ENCODE assay signal across 8 cellular contexts in the genomic region with DNA sequence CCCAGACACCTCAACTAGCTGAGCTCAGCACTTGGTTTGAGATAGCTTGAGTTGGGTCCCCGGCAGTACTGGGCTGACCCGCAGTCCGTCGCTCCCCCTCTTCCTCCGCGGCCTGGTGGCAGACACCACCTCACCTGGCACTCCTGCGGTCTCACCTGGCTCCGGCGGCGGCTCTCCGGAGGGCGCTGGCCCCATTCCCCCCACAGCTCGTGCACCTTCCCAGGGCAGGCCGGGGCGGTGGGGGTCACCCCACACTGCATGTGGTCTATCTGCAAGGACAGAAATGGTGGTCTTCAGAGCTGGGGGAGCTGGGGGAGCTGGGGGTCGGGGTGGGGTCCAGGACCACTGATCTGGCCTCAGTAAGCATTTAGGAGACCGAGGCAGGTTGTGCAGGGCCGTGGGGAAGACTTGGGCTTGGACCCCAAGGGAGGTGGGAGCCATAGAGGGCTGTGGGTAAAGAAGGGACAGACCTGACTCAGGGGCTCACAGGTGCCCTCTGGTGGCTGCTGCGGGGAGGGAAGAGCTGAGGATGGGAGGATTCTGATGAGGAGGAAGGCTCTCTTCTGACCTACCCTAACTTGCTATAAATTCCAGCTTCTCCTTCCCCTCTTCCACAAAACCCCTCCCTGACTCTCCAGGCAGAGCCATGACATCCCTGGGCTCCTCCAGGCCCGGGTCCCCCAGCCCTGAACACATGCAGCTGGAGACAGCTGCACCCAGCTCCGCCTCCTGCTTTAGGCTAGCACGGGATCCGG. TPM values are rescaled to one million over a fixed set of nuclear protein-coding genes. Genes with fewer than 3 reads are reported as not detected.
DNase-seq lines count a peak whose midpoint lies in the region; ATAC-seq, FAIRE-seq and TF ChIP-seq lines count a peak whose summit lies in the region.

No MANE protein-coding gene starts in this region.

- H3K27ac ChIP-seq in esophagus muscularis mucosa (replicated peaks in 1 of 4) (no peak overlapping the region), pancreas (no peak overlapping the region), uterus (no peak overlapping the region)

- H3K27me3 ChIP-seq in esophagus muscularis mucosa (no peaks in the 10 kb centered on the region), pancreas (no peaks in the 10 kb centered on the region), uterus (no peaks in the 10 kb centered on the region)

- FAIRE-seq in pancreas (lab: Jason Lieb, UNC), result no peak

- H3K4me3 ChIP-seq in esophagus muscularis mucosa (no peak overlapping the region), pancreas (no peak overlapping the region), uterus (no peak overlapping the region)

- 72% methylated on average over 18 of the region's 23 CpGs for WGBS in esophagus muscularis mucosa
- 80 to 88% methylated on average over 22 to 23 of the region's 23 CpGs for WGBS in pancreas, 2 donors

- H3K36me3 ChIP-seq in esophagus muscularis mucosa (peaks cover 0 to 4% (median 0%) of the 10 kb centered on the region in 4 donors), pancreas (no peaks in the 10 kb centered on the region), uterus (no peaks in the 10 kb centered on the region)

- H3K4me1 ChIP-seq in esophagus muscularis mucosa (peaks cover 2 to 16% (median 6%) of the 10 kb centered on the region in 4 donors), pancreas (no peaks in the 10 kb centered on the region), uterus (no peaks in the 10 kb centered on the region)

- ATAC-seq in pancreas, result peak; percentile 36 to 77 (median 69)

- intact Hi-C loops in esophagus muscularis mucosa (cut with DNase I), result loop anchor here (5.0 kb wide), 1 partner anchor 258 kb away; no protein-coding TSS in a partner anchor
- intact Hi-C loops in pancreas (cut with DNase I), result no loop called here
- intact Hi-C loops in uterus (cut with DNase I; ENCODE audit: low total_unique reads), result no loop called here

- DNase-seq in NCI-H2227 (lab: John Stamatoyannopoulos, UW; ENCODE audit: unreplicated experiment) (peak; percentile 22), NCI-H2227 treated with DMSO at 0.1 percent for 48 hours (lab: John Stamatoyannopoulos, UW) (no peak), NCI-H69 (lab: John Stamatoyannopoulos, UW) (peak; percentile 79), esophagus muscularis mucosa (ENCODE audit: extremely low spot score) (no peak), pancreas (peak in 4 of 6 donors; percentile 59 to 83 (median 72)), uterus (peak in 1 of 2 donors; percentile 44), HCEC 1CT (no peak)
- DNase-seq in activated CD8-positive, alpha-beta memory T cell treated with anti-CD3 and anti-CD28 coated beads, Interleukin-2, amount 50 U/mL, for 24 hours (ENCODE audit: extremely low read depth), result peak; percentile 39

- H3K9me3 ChIP-seq in esophagus muscularis mucosa (no peaks in the 10 kb centered on the region), pancreas (no peaks in the 10 kb centered on the region), uterus (no peaks in the 10 kb centered on the region)

- TF ChIP-seq POLR2A in esophagus muscularis mucosa (IDR thresholded peaks at IDR 0.05; ENCODE audit: low read depth), result no peak
- no peak for TF ChIP-seq POLR2A in uterus (IDR thresholded peaks at IDR 0.05)

- no peak for TF ChIP-seq EP300 in esophagus muscularis mucosa (IDR thresholded peaks at IDR 0.05)

- TF ChIP-seq CTCF in esophagus muscularis mucosa (IDR thresholded peaks at IDR 0.05) (peak; percentile 63 to 88 (median 64)), pancreas (IDR thresholded peaks at IDR 0.05) (peak; percentile 37 to 59 (median 56)), uterus (IDR thresholded peaks at IDR 0.05) (peak; percentile 50 to 56 (median 52))

RNA-seq across cellular contexts. Expression of gene PLIN4, which starts 6.7 kb away (rescaled TPM):
- 100 to 1,000 TPM in 2 of 4 donors, 10 to 100 TPM in 2; 45.7 to 134 (median 91.1) TPM for total RNA-seq in esophagus muscularis mucosa
- 10 to 100 TPM in 3 of 6 donors, 1 to 10 TPM in 3; 2.2 to 17.8 (median 9.2) TPM for total RNA-seq in pancreas
- polyA plus RNA-seq in pancreas, result 100 to 1,000 TPM in 1 of 2 donors, 10 to 100 TPM in 1; 23.6 to 138 TPM
- total RNA-seq in uterus, result 10 to 100 TPM in 3 of 4 donors, 1 to 10 TPM in 1; 7.9 to 78.3 (median 16.2) TPM

RNA-seq across cellular contexts. Expression of gene PLIN5, which starts 10.0 kb away (rescaled TPM):
- 10 to 100 TPM in 1 of 4 donors, 1 to 10 TPM in 3; 7.9 to 11.9 (median 9.1) TPM for total RNA-seq in esophagus muscularis mucosa
- 10 to 100 TPM; 30.6 to 80.2 (median 41.3) TPM for total RNA-seq in pancreas
- 100 to 1,000 TPM; 193 to 533 TPM for polyA plus RNA-seq in pancreas
- 10 to 100 TPM in 1 of 4 donors, 1 to 10 TPM in 3; 1.5 to 11.1 (median 3.0) TPM for total RNA-seq in uterus

RNA-seq across cellular contexts. Expression of gene LRG1, which starts 14.9 kb away (rescaled TPM):
- total RNA-seq in esophagus muscularis mucosa (1 to 10 TPM in 2 of 4 donors, under 1 TPM in 2; 0.17 to 9.4 (median 0.79) TPM), pancreas (10 to 100 TPM in 5 of 6 donors, 1 to 10 TPM in 1; 7.9 to 53.6 (median 14.8) TPM), uterus (1 to 10 TPM in 2 of 4 donors, under 1 TPM in 1, not detected in 1; 0.59 to 1.1 (median 1.1) TPM)
- polyA plus RNA-seq in pancreas, result 10 to 100 TPM; 22.1 to 36.4 TPM

RNA-seq across cellular contexts. Expression of gene SEMA6B, which starts 34.5 kb away (rescaled TPM):
- 10 to 100 TPM in 2 of 4 donors, 1 to 10 TPM in 2; 3.7 to 22.5 (median 14.2) TPM for total RNA-seq in esophagus muscularis mucosa
- 1 to 10 TPM; 2.2 to 4.7 (median 2.5) TPM for total RNA-seq in pancreas
- polyA plus RNA-seq in pancreas, result 1 to 10 TPM; 4.4 TPM
- 10 to 100 TPM in 1 of 4 donors, 1 to 10 TPM in 3; 1.8 to 48.1 (median 5.5) TPM for total RNA-seq in uterus

RNA-seq across cellular contexts. Expression of gene HDGFL2, which starts 52.9 kb away (rescaled TPM):
- 10 to 100 TPM; 30.5 to 72.3 (median 45.5) TPM for total RNA-seq in esophagus muscularis mucosa
- total RNA-seq in pancreas, result 10 to 100 TPM; 12.8 to 23.4 (median 16.3) TPM
- polyA plus RNA-seq in pancreas, result 10 to 100 TPM; 32.8 to 32.9 TPM
- 10 to 100 TPM in 3 of 4 donors, 1 to 10 TPM in 1; 8.5 to 65.8 (median 34.8) TPM for total RNA-seq in uterus

Comparison
In these comparisons a context has a peak if more than half of its experiments do, and no peak if none do; other contexts are left out.
1. DNase-seq: peak in NCI-H2227 (single experiment), NCI-H69 (single experiment), activated CD8-positive, alpha-beta memory T cell treated with anti-CD3 and anti-CD28 coated beads, Interleukin-2, amount 50 U/mL, for 24 hours (single experiment) and pancreas (4 of 6); none in NCI-H2227 treated with DMSO at 0.1 percent for 48 hours (single experiment), esophagus muscularis mucosa (single experiment) and HCEC 1CT (single experiment).
2. Peak in every context shown above with its lines, with median percentiles within 50 percentile points of each other: CTCF ChIP-seq.